ENCODE assay signal across 9 cellular contexts in the genomic region with DNA sequence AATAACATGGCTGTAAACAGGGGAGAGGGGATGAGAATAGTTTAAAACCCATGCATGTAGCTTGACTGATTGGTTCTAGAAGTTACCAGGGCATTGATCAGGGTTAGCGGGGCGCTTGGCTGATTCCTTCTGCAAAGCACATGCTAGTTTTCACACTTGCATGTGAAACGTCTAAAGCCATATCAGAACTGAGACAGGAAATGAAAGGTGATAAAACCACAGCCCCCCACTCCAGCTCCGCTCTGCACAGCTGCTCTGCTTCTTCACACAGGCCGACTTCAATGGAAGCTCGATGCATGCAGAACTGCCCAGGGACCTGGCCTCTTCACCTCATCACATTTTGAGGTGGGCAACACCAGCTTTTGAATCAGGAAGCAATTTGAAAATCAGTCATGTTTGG.
DNase-seq lines count a peak whose midpoint lies in the region; ATAC-seq lines count a peak whose summit lies in the region.
"Had no signal": no experiment of that assay in that cellular context is flagged by ENCODE, and none has a peak within 500 bp of the region (broad histone marks: within the 10 kb centered on the region; RNA-seq: fewer than 3 reads in every experiment).

No MANE protein-coding gene starts in this region.

- H3K27me3 Mint-ChIP-seq in memory B cell, result peaks cover 9% of the 10 kb centered on the region
- H3K27me3 Mint-ChIP-seq in T-helper 2 cell treated with Interferon-gamma antibody and Interleukin-4, amounts not matched to agents 5 μg/mL and 100 μg/mL, for 36 hours (ENCODE audit: low read depth), result peaks cover 43% of the 10 kb centered on the region

- ATAC-seq in GM18511 (IDR thresholded peaks at IDR 0.05; ENCODE audit: unreplicated experiment) (peak; percentile 92), GM21367 (IDR thresholded peaks at IDR 0.05; ENCODE audit: unreplicated experiment) (peak; percentile 72), HG03196 (IDR thresholded peaks at IDR 0.05; ENCODE audit: unreplicated experiment) (peak; percentile 84), memory B cell (ENCODE audit: low read depth) (peak; percentile 50)

- H3K4me3 Mint-ChIP-seq in memory B cell, result no peak overlapping the region
- no peak overlapping the region for H3K4me3 Mint-ChIP-seq in T-helper 2 cell treated with Interferon-gamma antibody and Interleukin-4, amounts not matched to agents 5 μg/mL and 100 μg/mL, for 36 hours
- H3K4me3 Mint-ChIP-seq: activated naive CD8-positive, alpha-beta T cell treated with anti-CD3 and anti-CD28 coated beads, Interleukin-2, amount 10 ng/mL, durations not matched to agents 7 days and 5 days had no signal

- no peak overlapping the region for H3K27ac Mint-ChIP-seq in memory B cell
- no peak overlapping the region for H3K27ac Mint-ChIP-seq in T-helper 2 cell treated with Interferon-gamma antibody and Interleukin-4, amounts not matched to agents 5 μg/mL and 100 μg/mL, for 36 hours
- H3K27ac Mint-ChIP-seq: activated naive CD8-positive, alpha-beta T cell treated with anti-CD3 and anti-CD28 coated beads, Interleukin-2, amount 10 ng/mL, durations not matched to agents 7 days and 5 days had no signal

- H3K4me1 Mint-ChIP-seq in memory B cell, result peaks cover 24% of the 10 kb centered on the region
- H3K4me1 Mint-ChIP-seq in T-helper 2 cell treated with Interferon-gamma antibody and Interleukin-4, amounts not matched to agents 5 μg/mL and 100 μg/mL, for 36 hours (ENCODE audit: low read depth), result peaks cover 14% of the 10 kb centered on the region

- H3K9me3 Mint-ChIP-seq in memory B cell, result no peaks in the 10 kb centered on the region
- H3K9me3 Mint-ChIP-seq in T-helper 2 cell treated with Interferon-gamma antibody and Interleukin-4, amounts not matched to agents 5 μg/mL and 100 μg/mL, for 36 hours, result no peaks in the 10 kb centered on the region
- H3K9me3 Mint-ChIP-seq: activated naive CD8-positive, alpha-beta T cell treated with anti-CD3 and anti-CD28 coated beads, Interleukin-2, amount 10 ng/mL, durations not matched to agents 7 days and 5 days had no signal

- DNase-seq in memory B cell (ENCODE audit: low spot score in 2 of 2), result no peak
- DNase-seq in T-helper 9 cell, result no peak
- DNase-seq in T-helper 2 cell treated with Interferon-gamma antibody and Interleukin-4, amounts not matched to agents 5 μg/mL and 100 μg/mL, for 36 hours (ENCODE audit: low spot score), result no peak
- no peak for DNase-seq in GM19240 (ENCODE audit: insufficient read length, low spot score)
- no peak for DNase-seq in DMS 273 treated with DMSO at 0.1 percent for 48 hours (lab: John Stamatoyannopoulos, UW)
- DNase-seq: activated naive CD8-positive, alpha-beta T cell treated with anti-CD3 and anti-CD28 coated beads, Interleukin-2, amount 10 ng/mL, durations not matched to agents 7 days and 5 days had no signal

- H3K36me3 Mint-ChIP-seq in memory B cell, result no peaks in the 10 kb centered on the region
- no peaks in the 10 kb centered on the region for H3K36me3 Mint-ChIP-seq in T-helper 2 cell treated with Interferon-gamma antibody and Interleukin-4, amounts not matched to agents 5 μg/mL and 100 μg/mL, for 36 hours (ENCODE audit: low read depth)
- H3K36me3 Mint-ChIP-seq: activated naive CD8-positive, alpha-beta T cell treated with anti-CD3 and anti-CD28 coated beads, Interleukin-2, amount 10 ng/mL, durations not matched to agents 7 days and 5 days had no signal
